8 cellular contexts compared by ENCODE assay signal in the genomic region with DNA sequence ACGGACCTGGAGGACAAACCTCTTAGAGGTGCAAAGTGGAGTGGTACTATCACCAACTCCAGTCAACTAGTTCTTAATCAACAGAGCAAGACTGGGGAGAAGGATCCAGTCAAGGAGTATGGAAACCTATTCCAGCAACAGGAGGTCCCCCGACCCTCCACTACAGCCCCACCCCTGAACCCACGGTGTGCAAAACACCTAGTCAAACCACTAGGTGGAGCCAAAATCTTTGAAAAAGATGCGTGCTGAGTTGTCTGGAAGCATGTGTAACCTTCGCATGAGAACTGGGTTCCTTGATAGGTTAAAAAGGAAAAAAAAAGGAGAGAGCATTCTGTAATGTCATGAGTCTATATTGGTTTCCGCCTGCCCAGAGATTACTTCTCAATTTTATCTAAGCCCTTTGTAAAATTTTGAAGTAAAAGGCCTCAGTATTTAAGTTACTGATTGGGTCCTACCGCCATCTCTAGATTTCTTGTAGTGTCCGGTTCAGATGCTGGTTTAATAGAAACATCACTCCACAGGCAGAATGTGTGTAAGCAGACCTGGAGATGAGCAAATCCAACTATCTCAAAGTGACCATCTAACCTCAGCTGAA.
DNase-seq lines count a peak whose midpoint lies in the region; ATAC-seq and TF ChIP-seq lines count a peak whose summit lies in the region.

No MANE protein-coding gene starts in this region.

- H3K4me3 Mint-ChIP-seq in activated T-cell treated with anti-CD3 and anti-CD28 coated beads, Interleukin-2, amount 50 U/mL, for 72 hours = no peak overlapping the region
- no peak overlapping the region for H3K4me3 Mint-ChIP-seq in natural killer cell treated with Interleukin-12 subunit alpha and Interleukin-12 subunit beta and Interleukin-15 and Interleukin-18, amount 100 ng/mL, for 72 hours

- no peaks in the 10 kb centered on the region for H3K27me3 ChIP-seq in kidney epithelial cell (ENCODE audit: control insufficient read depth, insufficient read depth, low read length)

- H3K9me3 Mint-ChIP-seq in activated T-cell treated with anti-CD3 and anti-CD28 coated beads, Interleukin-2, amount 50 U/mL, for 72 hours = no peaks in the 10 kb centered on the region
- no peaks in the 10 kb centered on the region for H3K9me3 Mint-ChIP-seq in natural killer cell treated with Interleukin-12 subunit alpha and Interleukin-12 subunit beta and Interleukin-15 and Interleukin-18, amount 100 ng/mL, for 72 hours

- H3K27me3 Mint-ChIP-seq in activated T-cell treated with anti-CD3 and anti-CD28 coated beads, Interleukin-2, amount 50 U/mL, for 72 hours (ENCODE audit: low read depth) = peaks cover 19% of the 10 kb centered on the region
- H3K27me3 Mint-ChIP-seq in natural killer cell treated with Interleukin-12 subunit alpha and Interleukin-12 subunit beta and Interleukin-15 and Interleukin-18, amount 100 ng/mL, for 72 hours = peaks cover 3 to 14% of the 10 kb centered on the region in 2 donors

- DNase-seq in A172 (ENCODE audit: low spot score) (peak; percentile 13), ELR (ENCODE audit: low read depth) (peak; percentile 63), NCI-H187 (lab: John Stamatoyannopoulos, UW) (peak; percentile 36 to 41), kidney epithelial cell (ENCODE audit: low read depth) (no peak), cortex of kidney (lab: John Stamatoyannopoulos, UW) (no peak)
- peak; percentile 27 to 37 for DNase-seq in activated T-cell treated with anti-CD3 and anti-CD28 coated beads, Interleukin-2, amount 50 U/mL, for 72 hours
- DNase-seq in natural killer cell treated with Interleukin-12 subunit alpha and Interleukin-12 subunit beta and Interleukin-15 and Interleukin-18, amount 100 ng/mL, for 72 hours (ENCODE audit: low spot score) = no peak

- no peaks in the 10 kb centered on the region for H3K4me1 Mint-ChIP-seq in activated T-cell treated with anti-CD3 and anti-CD28 coated beads, Interleukin-2, amount 50 U/mL, for 72 hours (ENCODE audit: low read depth)
- H3K4me1 Mint-ChIP-seq in natural killer cell treated with Interleukin-12 subunit alpha and Interleukin-12 subunit beta and Interleukin-15 and Interleukin-18, amount 100 ng/mL, for 72 hours (ENCODE audit: low read depth in 2 of 2) = no peaks in the 10 kb centered on the region

- H3K36me3 ChIP-seq in kidney epithelial cell (ENCODE audit: control insufficient read depth, insufficient read depth, low read length) = no peaks in the 10 kb centered on the region

- TF ChIP-seq CTCF in kidney epithelial cell (IDR thresholded peaks at IDR 0.05; ENCODE audit: insufficient read depth, low read length, poor library complexity, severe bottlenecking) = peak; percentile 58

- ATAC-seq in HG02571 (IDR thresholded peaks at IDR 0.05; ENCODE audit: unreplicated experiment) = peak; percentile 69
- peak; percentile 69 to 70 for ATAC-seq in activated T-cell treated with anti-CD3 and anti-CD28 coated beads, Interleukin-2, amount 50 U/mL, for 72 hours (replicated peaks in 1 of 2)
- no peak for ATAC-seq in natural killer cell treated with Interleukin-12 subunit alpha and Interleukin-12 subunit beta and Interleukin-15 and Interleukin-18, amount 100 ng/mL, for 72 hours

- H3K27ac Mint-ChIP-seq in activated T-cell treated with anti-CD3 and anti-CD28 coated beads, Interleukin-2, amount 50 U/mL, for 72 hours = no peak overlapping the region
- H3K27ac Mint-ChIP-seq in natural killer cell treated with Interleukin-12 subunit alpha and Interleukin-12 subunit beta and Interleukin-15 and Interleukin-18, amount 100 ng/mL, for 72 hours = no peak overlapping the region

- H3K4me3 ChIP-seq in kidney epithelial cell (ENCODE audit: low read depth, low read length) = no peak overlapping the region

- H3K36me3 Mint-ChIP-seq in activated T-cell treated with anti-CD3 and anti-CD28 coated beads, Interleukin-2, amount 50 U/mL, for 72 hours (ENCODE audit: insufficient read depth in 2 of 2) = no peaks in the 10 kb centered on the region
- H3K36me3 Mint-ChIP-seq in natural killer cell treated with Interleukin-12 subunit alpha and Interleukin-12 subunit beta and Interleukin-15 and Interleukin-18, amount 100 ng/mL, for 72 hours = no peaks in the 10 kb centered on the region

Comparison
In these comparisons a context has a peak if more than half of its experiments do, and no peak if none do; other contexts are left out.
1. DNase-seq: peak in A172 (single experiment), ELR (single experiment), NCI-H187 (2 of 2) and activated T-cell treated with anti-CD3 and anti-CD28 coated beads, Interleukin-2, amount 50 U/mL, for 72 hours (2 of 2); none in kidney epithelial cell (single experiment), natural killer cell treated with Interleukin-12 subunit alpha and Interleukin-12 subunit beta and Interleukin-15 and Interleukin-18, amount 100 ng/mL, for 72 hours (single experiment) and cortex of kidney (single experiment).
2. ATAC-seq: peak in HG02571 (single experiment) and activated T-cell treated with anti-CD3 and anti-CD28 coated beads, Interleukin-2, amount 50 U/mL, for 72 hours (2 of 2); none in natural killer cell treated with Interleukin-12 subunit alpha and Interleukin-12 subunit beta and Interleukin-15 and Interleukin-18, amount 100 ng/mL, for 72 hours (0 of 2).